ENCODE assay signal across 1 cellular context in genomic region chr15:65105038-65105437, GRCh38.
TF ChIP-seq lines count a peak whose summit lies in the region.

No MANE protein-coding gene starts in this region.

TF ChIP-seq in K562, 482 proteins besides CTCF, POLR2A, EP300 and RAD21:
- no peak for TF ChIP-seq JUN (IDR thresholded peaks at IDR 0.05; ENCODE audit: borderline replicate concordance, low read depth, low read length)
- no peak for TF ChIP-seq JUN (CRISPR knock-in tag; IDR thresholded peaks at IDR 0.05; ENCODE audit: borderline replicate concordance)
- TF ChIP-seq ZNF224 (CRISPR knock-in tag; IDR thresholded peaks at IDR 0.05), result peak; percentile 72; the same call in 1 of the 2 replicates
- TF ChIP-seq DIDO1 (tag; IDR thresholded peaks at IDR 0.05; ENCODE audit: low read depth), result no peak
- no peak for TF ChIP-seq MTF1 (CRISPR knock-in tag; IDR thresholded peaks at IDR 0.05; ENCODE audit: borderline replicate concordance)
- TF ChIP-seq ZNF561 (CRISPR knock-in tag; conservative IDR thresholded peaks at IDR 0.05), result no peak
- TF ChIP-seq, protein P1, sequence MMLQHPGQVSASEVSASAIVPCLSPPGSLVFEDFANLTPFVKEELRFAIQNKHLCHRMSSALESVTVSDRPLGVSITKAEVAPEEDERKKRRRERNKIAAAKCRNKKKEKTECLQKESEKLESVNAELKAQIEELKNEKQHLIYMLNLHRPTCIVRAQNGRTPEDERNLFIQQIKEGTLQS (IDR thresholded peaks at IDR 0.05), result no peak
- TF ChIP-seq, protein P1 (CRISPR knock-in tag; conservative IDR thresholded peaks at IDR 0.05), result no peak
- TF ChIP-seq ZFX (CRISPR knock-in tag; IDR thresholded peaks at IDR 0.05), result no peak
- no peak for TF ChIP-seq ZC3H11A (IDR thresholded peaks at IDR 0.05; ENCODE audit: low read depth, low read length)
